ENCODE assay signal across 1 cellular context in the genomic region with DNA sequence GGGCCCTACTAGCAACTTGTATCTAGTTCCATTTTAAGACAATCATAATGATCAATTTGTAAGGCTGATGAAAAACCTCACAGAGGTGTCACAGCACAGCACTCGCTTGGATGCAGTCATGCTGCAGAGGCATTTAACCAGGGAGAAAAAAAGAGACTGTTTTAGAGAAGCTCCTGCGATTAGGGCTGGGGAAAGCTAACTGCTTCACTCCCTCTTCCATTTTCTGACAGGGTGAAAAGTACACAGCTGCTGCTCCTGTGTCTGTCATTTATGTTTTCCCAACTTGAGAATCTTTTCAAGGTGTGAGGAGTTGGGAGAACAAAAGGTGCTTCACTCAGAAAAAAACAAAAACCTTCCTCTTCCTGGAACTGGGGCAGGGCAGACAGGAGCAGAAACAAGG.
TF ChIP-seq lines count a peak whose summit lies in the region.

No MANE protein-coding gene starts in this region.

TF ChIP-seq in SK-N-SH, 30 proteins besides CTCF, POLR2A, EP300 and RAD21 (continued from another document):
- TF ChIP-seq FOXJ3 (CRISPR knock-in tag; IDR thresholded peaks at IDR 0.05) (no peak), POLR2AphosphoS5 (IDR thresholded peaks at IDR 0.05; ENCODE audit: low read depth, low read length) (no peak), FOXM1 (IDR thresholded peaks at IDR 0.05; ENCODE audit: low read depth) (no peak), TEAD4 (IDR thresholded peaks at IDR 0.05; ENCODE audit: borderline replicate concordance, insufficient read depth) (no peak)
- TF ChIP-seq, protein P1, sequence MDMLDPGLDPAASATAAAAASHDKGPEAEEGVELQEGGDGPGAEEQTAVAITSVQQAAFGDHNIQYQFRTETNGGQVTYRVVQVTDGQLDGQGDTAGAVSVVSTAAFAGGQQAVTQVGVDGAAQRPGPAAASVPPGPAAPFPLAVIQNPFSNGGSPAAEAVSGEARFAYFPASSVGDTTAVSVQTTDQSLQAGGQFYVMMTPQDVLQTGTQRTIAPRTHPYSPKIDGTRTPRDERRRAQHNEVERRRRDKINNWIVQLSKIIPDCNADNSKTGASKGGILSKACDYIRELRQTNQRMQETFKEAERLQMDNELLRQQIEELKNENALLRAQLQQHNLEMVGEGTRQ (IDR thresholded peaks at IDR 0.05; ENCODE audit: borderline replicate concordance, low read depth, low read length), result no peak
- TF ChIP-seq, protein P2, sequence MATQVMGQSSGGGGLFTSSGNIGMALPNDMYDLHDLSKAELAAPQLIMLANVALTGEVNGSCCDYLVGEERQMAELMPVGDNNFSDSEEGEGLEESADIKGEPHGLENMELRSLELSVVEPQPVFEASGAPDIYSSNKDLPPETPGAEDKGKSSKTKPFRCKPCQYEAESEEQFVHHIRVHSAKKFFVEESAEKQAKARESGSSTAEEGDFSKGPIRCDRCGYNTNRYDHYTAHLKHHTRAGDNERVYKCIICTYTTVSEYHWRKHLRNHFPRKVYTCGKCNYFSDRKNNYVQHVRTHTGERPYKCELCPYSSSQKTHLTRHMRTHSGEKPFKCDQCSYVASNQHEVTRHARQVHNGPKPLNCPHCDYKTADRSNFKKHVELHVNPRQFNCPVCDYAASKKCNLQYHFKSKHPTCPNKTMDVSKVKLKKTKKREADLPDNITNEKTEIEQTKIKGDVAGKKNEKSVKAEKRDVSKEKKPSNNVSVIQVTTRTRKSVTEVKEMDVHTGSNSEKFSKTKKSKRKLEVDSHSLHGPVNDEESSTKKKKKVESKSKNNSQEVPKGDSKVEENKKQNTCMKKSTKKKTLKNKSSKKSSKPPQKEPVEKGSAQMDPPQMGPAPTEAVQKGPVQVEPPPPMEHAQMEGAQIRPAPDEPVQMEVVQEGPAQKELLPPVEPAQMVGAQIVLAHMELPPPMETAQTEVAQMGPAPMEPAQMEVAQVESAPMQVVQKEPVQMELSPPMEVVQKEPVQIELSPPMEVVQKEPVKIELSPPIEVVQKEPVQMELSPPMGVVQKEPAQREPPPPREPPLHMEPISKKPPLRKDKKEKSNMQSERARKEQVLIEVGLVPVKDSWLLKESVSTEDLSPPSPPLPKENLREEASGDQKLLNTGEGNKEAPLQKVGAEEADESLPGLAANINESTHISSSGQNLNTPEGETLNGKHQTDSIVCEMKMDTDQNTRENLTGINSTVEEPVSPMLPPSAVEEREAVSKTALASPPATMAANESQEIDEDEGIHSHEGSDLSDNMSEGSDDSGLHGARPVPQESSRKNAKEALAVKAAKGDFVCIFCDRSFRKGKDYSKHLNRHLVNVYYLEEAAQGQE (IDR thresholded peaks at IDR 0.05; ENCODE audit: low read depth, low read length), result no peak
TF ChIP-seq in SK-N-SH: peak in this region for 0.
